In the genomic region with DNA sequence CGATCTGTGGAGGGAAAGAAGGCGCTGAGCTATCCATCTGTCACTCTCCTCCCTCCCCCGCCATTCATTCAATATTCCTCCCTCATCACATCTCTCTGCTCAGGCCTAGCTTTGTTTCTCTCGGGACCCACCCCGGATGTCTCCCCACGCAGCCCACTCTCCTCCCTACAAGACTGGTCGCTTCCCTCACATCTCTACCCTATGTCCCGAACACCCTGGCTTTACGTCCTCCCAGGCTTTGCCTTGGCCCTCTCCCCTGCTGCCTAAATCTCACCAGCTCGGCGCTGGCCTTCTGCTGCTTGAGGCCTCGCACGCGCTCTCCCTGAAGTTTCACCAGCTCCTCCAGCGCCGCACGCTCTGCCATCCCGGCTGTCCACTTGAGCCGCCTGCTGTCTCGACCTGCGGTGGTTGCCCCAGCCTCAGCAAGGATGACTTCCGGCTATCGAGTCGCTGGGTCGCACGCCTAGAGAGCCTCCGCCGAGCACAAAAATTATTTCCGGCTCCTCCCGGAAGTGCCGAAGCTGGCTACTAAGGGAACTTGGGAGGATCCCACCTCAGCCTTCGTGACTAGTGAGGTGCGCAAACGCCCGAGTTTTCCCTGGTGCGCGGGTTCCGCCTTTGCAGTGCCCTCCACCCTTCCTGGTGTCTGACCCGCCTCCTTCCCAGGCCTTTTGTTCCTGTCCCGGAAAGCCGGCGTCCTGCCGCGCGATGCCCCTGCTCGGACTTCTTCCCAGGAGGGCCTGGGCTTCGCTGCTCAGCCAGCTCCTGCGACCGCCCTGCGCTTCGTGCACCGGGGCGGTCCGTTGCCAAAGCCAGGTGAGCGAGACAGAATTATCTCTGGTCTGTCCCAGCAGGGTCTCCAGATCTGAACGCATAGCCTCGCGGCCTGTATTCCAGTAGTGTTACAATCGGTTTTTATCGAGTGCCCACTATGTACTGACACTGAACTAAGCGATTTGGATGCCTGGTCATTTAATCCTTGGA, we compare ENCODE assay signal across 8 cellular contexts. TPM values are rescaled to one million over a fixed set of nuclear protein-coding genes. Genes with fewer than 3 reads are reported as not detected.
DNase-seq lines count a peak whose midpoint lies in the region; ATAC-seq and TF ChIP-seq lines count a peak whose summit lies in the region.

A gene with protein sequence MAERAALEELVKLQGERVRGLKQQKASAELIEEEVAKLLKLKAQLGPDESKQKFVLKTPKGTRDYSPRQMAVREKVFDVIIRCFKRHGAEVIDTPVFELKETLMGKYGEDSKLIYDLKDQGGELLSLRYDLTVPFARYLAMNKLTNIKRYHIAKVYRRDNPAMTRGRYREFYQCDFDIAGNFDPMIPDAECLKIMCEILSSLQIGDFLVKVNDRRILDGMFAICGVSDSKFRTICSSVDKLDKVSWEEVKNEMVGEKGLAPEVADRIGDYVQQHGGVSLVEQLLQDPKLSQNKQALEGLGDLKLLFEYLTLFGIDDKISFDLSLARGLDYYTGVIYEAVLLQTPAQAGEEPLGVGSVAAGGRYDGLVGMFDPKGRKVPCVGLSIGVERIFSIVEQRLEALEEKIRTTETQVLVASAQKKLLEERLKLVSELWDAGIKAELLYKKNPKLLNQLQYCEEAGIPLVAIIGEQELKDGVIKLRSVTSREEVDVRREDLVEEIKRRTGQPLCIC (minus strand): TSS at position 430 of the 984 bp plus-strand sequence. CDS start 66 bp downstream, at position 364.
A gene with protein sequence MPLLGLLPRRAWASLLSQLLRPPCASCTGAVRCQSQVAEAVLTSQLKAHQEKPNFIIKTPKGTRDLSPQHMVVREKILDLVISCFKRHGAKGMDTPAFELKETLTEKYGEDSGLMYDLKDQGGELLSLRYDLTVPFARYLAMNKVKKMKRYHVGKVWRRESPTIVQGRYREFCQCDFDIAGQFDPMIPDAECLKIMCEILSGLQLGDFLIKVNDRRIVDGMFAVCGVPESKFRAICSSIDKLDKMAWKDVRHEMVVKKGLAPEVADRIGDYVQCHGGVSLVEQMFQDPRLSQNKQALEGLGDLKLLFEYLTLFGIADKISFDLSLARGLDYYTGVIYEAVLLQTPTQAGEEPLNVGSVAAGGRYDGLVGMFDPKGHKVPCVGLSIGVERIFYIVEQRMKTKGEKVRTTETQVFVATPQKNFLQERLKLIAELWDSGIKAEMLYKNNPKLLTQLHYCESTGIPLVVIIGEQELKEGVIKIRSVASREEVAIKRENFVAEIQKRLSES (plus strand): TSS at position 515 of the 984 bp plus-strand sequence. CDS start 194 bp downstream, at position 709.

- WGBS in lower leg skin, 2 donors = 1% methylated on average over 52 to 55 of the region's 61 CpGs

- no peak for TF ChIP-seq POLR2A in lower leg skin (IDR thresholded peaks at IDR 0.05)

- DNase-seq in CD1c-positive myeloid dendritic cell (ENCODE audit: extremely low spot score) (peak; percentile 97), NCI-H82 (lab: John Stamatoyannopoulos, UW) (peak; percentile 93), ecto neural progenitor cell (ENCODE audit: low spot score) (peak; percentile 91), lower leg skin (ENCODE audit: low spot score in 2 of 2) (peak; percentile 90 to 98)
- DNase-seq in activated CD8-positive, alpha-beta T cell treated with anti-CD3 and anti-CD28 coated beads for 36 hours = peak; percentile 89
- DNase-seq in stimulated activated CD4-positive, alpha-beta T cell treated with anti-CD3 and anti-CD28 coated beads, Interleukin-4, amount 100 ng/mL, for 48 hours (ENCODE audit: low read depth in 2 of 2) = peak; percentile 76 to 87

- peaks cover 34% of the 10 kb centered on the region for H3K4me1 Mint-ChIP-seq in activated CD8-positive, alpha-beta T cell treated with anti-CD3 and anti-CD28 coated beads for 36 hours (ENCODE audit: low read depth)

- no peaks in the 10 kb centered on the region for H3K9me3 Mint-ChIP-seq in activated CD8-positive, alpha-beta T cell treated with anti-CD3 and anti-CD28 coated beads for 36 hours

- CTCF ChIA-PET in activated CD8-positive, alpha-beta T cell treated with anti-CD3 and anti-CD28 coated beads for 36 hours (lab: Charles Lee) = interaction anchor here (0.7 to 1.7 kb wide), 11 partner anchors 10 to 873 kb away, joined by 3 to 6 read pairs (median 4); a partner anchor contains a TSS

- TF ChIP-seq CTCF in activated CD8-positive, alpha-beta T cell treated with anti-CD3 and anti-CD28 coated beads for 36 hours (IDR thresholded peaks at IDR 0.05) = no peak
- no peak for TF ChIP-seq CTCF in lower leg skin (IDR thresholded peaks at IDR 0.05)

- POLR2A ChIA-PET in activated CD8-positive, alpha-beta T cell treated with anti-CD3 and anti-CD28 coated beads for 36 hours (lab: Charles Lee) = interaction anchor here (0.7 to 4.0 kb wide), 23 partner anchors 10 to 291 kb away, joined by 3 to 29 read pairs (median 4); a partner anchor contains a TSS

- H3K4me3 Mint-ChIP-seq in activated CD8-positive, alpha-beta T cell treated with anti-CD3 and anti-CD28 coated beads for 36 hours = peak within 1 kb of the TSS; percentile 99

- peak within 1 kb of the TSS; percentile 89 for H3K4me3 ChIP-seq in lower leg skin (ENCODE audit: low read depth, poor library complexity, severe bottlenecking)

- no peaks in the 10 kb centered on the region for H3K27me3 Mint-ChIP-seq in activated CD8-positive, alpha-beta T cell treated with anti-CD3 and anti-CD28 coated beads for 36 hours

- ATAC-seq in GM19397 (IDR thresholded peaks at IDR 0.05; ENCODE audit: unreplicated experiment) (peak; percentile 98), HG03571 (IDR thresholded peaks at IDR 0.05; ENCODE audit: unreplicated experiment) (peak; percentile 96)
- ATAC-seq in activated CD8-positive, alpha-beta T cell treated with anti-CD3 and anti-CD28 coated beads for 36 hours = peak; percentile 94

- peaks cover 30% of the 10 kb centered on the region for H3K36me3 Mint-ChIP-seq in activated CD8-positive, alpha-beta T cell treated with anti-CD3 and anti-CD28 coated beads for 36 hours (ENCODE audit: low read depth)

- peak within 1 kb of the TSS; percentile 97 for H3K27ac Mint-ChIP-seq in activated CD8-positive, alpha-beta T cell treated with anti-CD3 and anti-CD28 coated beads for 36 hours

- intact Hi-C loops in activated CD8-positive, alpha-beta T cell treated with anti-CD3 and anti-CD28 coated beads for 36 hours (cut with micrococcal nuclease) = loop anchor here (5.0 kb wide), 1 partner anchor 44 kb away; a partner anchor contains a TSS
- intact Hi-C loops in lower leg skin (cut with DNase I; ENCODE audit: low total_unique reads) = no loop called here

RNA-seq across cellular contexts. Expression of the first gene that starts in this region (rescaled TPM):
- total RNA-seq in activated CD8-positive, alpha-beta T cell treated with anti-CD3 and anti-CD28 coated beads for 36 hours = 10 to 100 TPM; 84.5 to 84.9 TPM
- 10 to 100 TPM; 71.9 to 90.6 (median 80.8) TPM for total RNA-seq in lower leg skin

RNA-seq across cellular contexts. Expression of the second gene that starts in this region (rescaled TPM):
- 10 to 100 TPM; 26.1 TPM for total RNA-seq in activated CD8-positive, alpha-beta T cell treated with anti-CD3 and anti-CD28 coated beads for 36 hours
- total RNA-seq in lower leg skin = 10 to 100 TPM; 17.4 to 37.2 (median 31.8) TPM

Comparison
In these comparisons a context has a peak if more than half of its experiments do, and no peak if none do; other contexts are left out.
1. Peak in every context shown above with its lines: DNase-seq, ATAC-seq and H3K4me3 ChIP-seq.